Comparison of ENCODE assay signal across 4 cellular contexts in genomic region chr1:147712605-147713004, GRCh38. TPM values are rescaled to one million over a fixed set of nuclear protein-coding genes. Genes with fewer than 3 reads are reported as not detected.
"Had no signal": no experiment of that assay in that cellular context is flagged by ENCODE, and none has a peak within 500 bp of the region (broad histone marks: within the 10 kb centered on the region; RNA-seq: fewer than 3 reads in every experiment).

No MANE protein-coding gene starts in this region.

- DNase-seq: GDM1, GF-D8 had no signal

- ATAC-seq: GM12878 had no signal

- H3K4me3 ChIP-seq: GM12878 had no signal

RNA-seq across cellular contexts. Expression of gene GJA5, which starts 47.8 kb away (rescaled TPM):
- total RNA-seq: G401, GM12878 had no signal
